In the genomic region with DNA sequence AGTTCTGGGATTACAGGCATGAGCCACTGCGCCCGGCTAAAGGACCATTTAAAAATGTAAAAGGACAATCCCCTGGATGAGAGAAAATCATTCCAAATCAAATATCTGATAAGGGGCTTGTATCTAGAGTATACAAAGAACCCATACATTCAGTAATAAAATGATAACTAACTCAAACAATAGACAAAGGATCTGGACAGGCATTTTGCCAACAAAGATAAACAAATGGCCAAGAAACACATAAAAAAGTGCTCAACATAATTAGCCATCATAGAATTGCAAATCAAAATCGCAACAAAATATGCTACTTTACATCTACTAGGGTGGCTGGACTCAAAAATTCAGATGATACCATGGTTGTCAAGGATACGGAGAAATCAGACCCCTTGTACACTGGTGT, we compare ENCODE assay signal across 20 cellular contexts.
"Had no signal": no experiment of that assay in that cellular context is flagged by ENCODE, and none has a peak within 500 bp of the region (broad histone marks: within the 10 kb centered on the region; RNA-seq: fewer than 3 reads in every experiment).

No MANE protein-coding gene starts in this region.

- H3K27ac ChIP-seq: gastrocnemius medialis, left ventricle myocardium inferior, ovary, right lobe of liver, thyroid gland, upper lobe of right lung had no signal

- H3K27me3 ChIP-seq: gastrocnemius medialis, ovary, right lobe of liver, thyroid gland, upper lobe of right lung had no signal

- ATAC-seq: activated CD4-positive, alpha-beta T cell treated with anti-CD3 and anti-CD28 coated beads for 36 hours; activated CD8-positive, alpha-beta memory T cell treated with anti-CD3 and anti-CD28 coated beads, Interleukin-2, amount 10 ng/mL, durations not matched to agents 7 days and 5 days; activated CD8-positive, alpha-beta T cell treated with anti-CD3 and anti-CD28 coated beads, Interleukin-2, amount 10 ng/mL, durations not matched to agents 7 days and 5 days; activated naive CD4-positive, alpha-beta T cell treated with anti-CD3 and anti-CD28 coated beads, Interleukin-2, amount 50 U/mL, for 72 hours; gastrocnemius medialis; right lobe of liver; stimulated activated effector memory CD8-positive, alpha-beta T cell treated with anti-CD3 and anti-CD28 coated beads, Interleukin-12 subunit alpha, Interleukin-12 subunit beta, amount 100 ng/mL, for 72 hours; upper lobe of right lung had no signal

- H3K36me3 ChIP-seq: gastrocnemius medialis, left ventricle myocardium inferior, ovary, right lobe of liver, thyroid gland, upper lobe of right lung had no signal

- H3K4me1 ChIP-seq: gastrocnemius medialis, left ventricle myocardium inferior, right lobe of liver, thyroid gland, upper lobe of right lung had no signal

- DNase-seq: activated CD4-positive, alpha-beta T cell treated with anti-CD3 and anti-CD28 coated beads for 36 hours; activated CD4-positive, CD25-positive, alpha-beta regulatory T cell; activated CD8-positive, alpha-beta memory T cell treated with anti-CD3 and anti-CD28 coated beads, Interleukin-2, amount 10 ng/mL, durations not matched to agents 7 days and 5 days; activated CD8-positive, alpha-beta T cell treated with anti-CD3 and anti-CD28 coated beads, Interleukin-2, amount 10 ng/mL, durations not matched to agents 7 days and 5 days; activated naive CD4-positive, alpha-beta T cell; activated T-cell treated with anti-CD3 and anti-CD28 coated beads, Interleukin-2, amount 50 U/mL, for 48 hours; effector CD8-positive, alpha-beta T cell; gastrocnemius medialis; glutamatergic neuron; left ventricle myocardium inferior; naive B cell; ovary; right lobe of liver; stimulated activated CD4-positive, alpha-beta T cell treated with anti-CD3 and anti-CD28 coated beads, Interleukin-12 subunit alpha, Interleukin-12 subunit beta, amount 100 ng/mL, for 4 hours; stimulated activated CD4-positive, alpha-beta T cell treated with anti-CD3 and anti-CD28 coated beads, Interleukin-4, amount 100 ng/mL, for 24 hours; thyroid gland; upper lobe of right lung had no signal

- H3K4me3 ChIP-seq: gastrocnemius medialis, left ventricle myocardium inferior, lung, ovary, right lobe of liver, thyroid gland, upper lobe of right lung had no signal

- H3K9me3 ChIP-seq: gastrocnemius medialis, left ventricle myocardium inferior, ovary, right lobe of liver, thyroid gland, upper lobe of right lung had no signal
